ENCODE assay signal across 1 cellular context in genomic region chr22:39496131-39496838, GRCh38.
TF ChIP-seq lines count a peak whose summit lies in the region.

No MANE protein-coding gene starts in this region.

TF ChIP-seq in GM23338, 12 proteins besides CTCF, POLR2A, EP300 and RAD21 (continued from another document):
- TF ChIP-seq ZNF462 (CRISPR knock-in tag; IDR thresholded peaks at IDR 0.05) (no peak), JUNB (IDR thresholded peaks at IDR 0.05; ENCODE audit: unreplicated experiment) (no peak), REST (IDR thresholded peaks at IDR 0.05; ENCODE audit: unreplicated experiment) (no peak), ZNF114 (CRISPR knock-in tag; IDR thresholded peaks at IDR 0.05) (no peak), ZNF331 (CRISPR knock-in tag; IDR thresholded peaks at IDR 0.05; ENCODE audit: low read depth) (no peak), CREB1 (CRISPR knock-in tag; IDR thresholded peaks at IDR 0.05; ENCODE audit: low read depth) (no peak), POLR2AphosphoS5 (IDR thresholded peaks at IDR 0.05; ENCODE audit: low read depth) (no peak), STAT1 (IDR thresholded peaks at IDR 0.05; ENCODE audit: unreplicated experiment) (no peak), NANOG (IDR thresholded peaks at IDR 0.05; ENCODE audit: borderline replicate concordance) (no peak), EZH2 (IDR thresholded peaks at IDR 0.05; ENCODE audit: low read depth, unreplicated experiment) (no peak)
- TF ChIP-seq, protein P1, sequence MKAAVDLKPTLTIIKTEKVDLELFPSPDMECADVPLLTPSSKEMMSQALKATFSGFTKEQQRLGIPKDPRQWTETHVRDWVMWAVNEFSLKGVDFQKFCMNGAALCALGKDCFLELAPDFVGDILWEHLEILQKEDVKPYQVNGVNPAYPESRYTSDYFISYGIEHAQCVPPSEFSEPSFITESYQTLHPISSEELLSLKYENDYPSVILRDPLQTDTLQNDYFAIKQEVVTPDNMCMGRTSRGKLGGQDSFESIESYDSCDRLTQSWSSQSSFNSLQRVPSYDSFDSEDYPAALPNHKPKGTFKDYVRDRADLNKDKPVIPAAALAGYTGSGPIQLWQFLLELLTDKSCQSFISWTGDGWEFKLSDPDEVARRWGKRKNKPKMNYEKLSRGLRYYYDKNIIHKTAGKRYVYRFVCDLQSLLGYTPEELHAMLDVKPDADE (IDR thresholded peaks at IDR 0.05) = no peak
